21 cellular contexts compared by ENCODE assay signal in genomic region chr7:1093916-1094508, GRCh38. TPM values are rescaled to one million over a fixed set of nuclear protein-coding genes. Genes with fewer than 3 reads are reported as not detected.
A peak's percentile ranks its signal among the peaks of the same experiment; 100 is the strongest.
DNase-seq lines count a peak whose midpoint lies in the region; ATAC-seq and TF ChIP-seq lines count a peak whose summit lies in the region.
"Had no signal": no experiment of that assay in that cellular context is flagged by ENCODE, and none has a peak within 500 bp of the region (broad histone marks: within the 10 kb centered on the region; RNA-seq: fewer than 3 reads in every experiment).

No MANE protein-coding gene starts in this region.

- H3K14ac ChIP-seq in H9 (ENCODE audit: insufficient read depth, low read length): no peak overlapping the region

- H3K36me3 ChIP-seq in thyroid gland: peaks cover 19% of the 10 kb centered on the region in 2 donors
- H3K36me3 ChIP-seq: MG63, SJCRH30 had no signal

- no peak for TF ChIP-seq CTCF in H9 (conservative IDR thresholded peaks at IDR 0.05)
- TF ChIP-seq CTCF in neural crest cell (conservative IDR thresholded peaks at IDR 0.05): no peak
- TF ChIP-seq CTCF in thyroid gland (IDR thresholded peaks at IDR 0.05): no peak

- no peak overlapping the region for H2BK15ac ChIP-seq in H9 (ENCODE audit: low read depth, low read length)

- H3K4me1 ChIP-seq in H9 (ENCODE audit: insufficient read depth, low read length): no peaks in the 10 kb centered on the region
- H3K4me1 ChIP-seq in thyroid gland: peaks cover 44 to 57% of the 10 kb centered on the region in 2 donors
- H3K4me1 ChIP-seq: SJCRH30 had no signal

- H2BK120ac ChIP-seq in H9 (ENCODE audit: low read depth, low read length, poor library complexity, severe bottlenecking): no peak overlapping the region

- H3K9me3 ChIP-seq in H9 (ENCODE audit: control insufficient read depth, low read depth, low read length): no peaks in the 10 kb centered on the region
- H3K9me3 ChIP-seq in thyroid gland: no peaks in the 10 kb centered on the region
- H3K9me3 ChIP-seq: MG63, SJCRH30 had no signal

- H3T11ph ChIP-seq in H9 (ENCODE audit: low read length): no peak overlapping the region

- H3K9ac ChIP-seq in H9 (ENCODE audit: extremely low read depth, insufficient read length, low read length): no peak overlapping the region

- no peak overlapping the region for H4K8ac ChIP-seq in H9 (replicated peaks; ENCODE audit: insufficient read length, low read depth, low read length)

- no peak overlapping the region for H3K27ac ChIP-seq in H9 (ENCODE audit: insufficient read length, low read depth, low read length)
- peak overlapping the region; percentile 73 to 90 (median 88) for H3K27ac ChIP-seq in thyroid gland
- H3K27ac ChIP-seq: SJCRH30 had no signal

- H3K18ac ChIP-seq in H9 (ENCODE audit: insufficient read length, low read depth, low read length): no peak overlapping the region

- H2BK12ac ChIP-seq in H9 (ENCODE audit: insufficient read length, low read depth, low read length): no peak overlapping the region

- H3K4me1 Mint-ChIP-seq in H9 (peaks cover under 1% of the 10 kb centered on the region in 2 experiments; a peak in 2 of 4 replicates), neural crest cell (peaks cover 9% of the 10 kb centered on the region)

- no peak overlapping the region for H2AK5ac ChIP-seq in H9 (ENCODE audit: insufficient read length, low read length)

- WGBS in H9 (ENCODE audit: extremely low coverage, insufficient read length, low lambda C conversion rate): no CpG with 5 or more reads among the region's 20 CpGs
- WGBS in thyroid gland, 2 donors: 49 to 67% methylated on average over 10 to 20 of the region's 20 CpGs

- no peak overlapping the region for H4K5ac ChIP-seq in H9 (ENCODE audit: insufficient read length, low read depth, low read length)

- no peak overlapping the region for H4K91ac ChIP-seq in H9 (ENCODE audit: insufficient read length, low read depth, low read length)

- no peak for DNase-seq in H9
- peak; percentile 65 for DNase-seq in kidney tubule cell (ENCODE audit: low spot score)
- no peak for DNase-seq in neural crest cell (ENCODE audit: low read depth, low spot score)
- DNase-seq in thyroid gland: peak; percentile 95 to 96
- no peak for DNase-seq in GM19238 (ENCODE audit: insufficient read length, low spot score)
- no peak for DNase-seq in SIG-M5 treated with dmso at 0.1 percent for 504 hours (lab: John Stamatoyannopoulos, UW; ENCODE audit: unreplicated experiment)
- DNase-seq: C1 segment of cervical spinal cord; CD8-positive, alpha-beta memory T cell; DND-41; H7; Kasumi-1; MG63; NCI-H1048; NCI-H1436; NCI-H1930; NCI-H345; NCI-H524 treated with DMSO at 0.1 percent for 48 hours; PC-3; RPMI8226; SJCRH30 had no signal

- H3K36me3 Mint-ChIP-seq in H9 (ENCODE audit: insufficient read depth in 1 of 3, low read depth in 3 of 3) (peaks cover 5 to 25% (median 19%) of the 10 kb centered on the region in 3 experiments; a peak in 6 of 7 replicates), neural crest cell (ENCODE audit: low read depth) (peaks cover 9% of the 10 kb centered on the region)

- TF ChIP-seq POLR2A in thyroid gland (IDR thresholded peaks at IDR 0.05): peak in 1 of 2 donors; percentile 37

- H3K27me3 Mint-ChIP-seq in H9 (ENCODE audit: low read depth) (no peaks in the 10 kb centered on the region; the same call in 1 of the 2 replicates), neural crest cell (ENCODE audit: low read depth) (no peaks in the 10 kb centered on the region)
- H3K27me3 Mint-ChIP-seq: CD8-positive, alpha-beta memory T cell had no signal

- H3K27ac Mint-ChIP-seq in H9 (peak overlapping the region in 2 of 3 experiments; percentile 69 to 85; a peak in 3 of 7 replicates), neural crest cell (ENCODE audit: unreplicated experiment) (peak overlapping the region; percentile 13)

- H3K56ac ChIP-seq in H9 (ENCODE audit: insufficient read length, low read depth, low read length): no peak overlapping the region

- H3K9me3 Mint-ChIP-seq in H9: no peaks in the 10 kb centered on the region
- no peaks in the 10 kb centered on the region for H3K9me3 Mint-ChIP-seq in neural crest cell
- H3K9me3 Mint-ChIP-seq: CD8-positive, alpha-beta memory T cell had no signal

- no peak overlapping the region for H3K4ac ChIP-seq in H9 (ENCODE audit: low read depth, low read length)

- no peak overlapping the region for H3K23ac ChIP-seq in H9 (ENCODE audit: insufficient read length, low read depth, low read length)

- H4K20me1 ChIP-seq in H9 (ENCODE audit: control insufficient read depth, insufficient read depth, insufficient read length): peaks cover 9% of the 10 kb centered on the region

- H3K4me3 ChIP-seq in thyroid gland (replicated peaks in 1 of 3): no peak overlapping the region
- H3K4me3 ChIP-seq: MG63, SJCRH30 had no signal

- no peak overlapping the region for H2BK5ac ChIP-seq in H9 (ENCODE audit: insufficient read length, low read length)

- H3K4me2 ChIP-seq in H9 (ENCODE audit: insufficient read depth, insufficient read length, low read length): no peak overlapping the region

- peaks cover 4% of the 10 kb centered on the region for H3K79me1 ChIP-seq in H9 (ENCODE audit: insufficient read depth, low read depth, low read length, poor library complexity, severe bottlenecking)

- intact Hi-C loops in thyroid gland (cut with DNase I): no loop called here

- peaks cover 3% of the 10 kb centered on the region; the same call in 1 of the 2 replicates for H3K79me2 ChIP-seq in H9 (ENCODE audit: insufficient read depth, low read length)

- no peaks in the 10 kb centered on the region for H3K27me3 ChIP-seq in H9 (ENCODE audit: insufficient read depth, low read length)
- no peaks in the 10 kb centered on the region for H3K27me3 ChIP-seq in thyroid gland
- H3K27me3 ChIP-seq: MG63, SJCRH30 had no signal

- no peak overlapping the region for H2AFZ ChIP-seq in H9 (ENCODE audit: low read length)

- ATAC-seq in HG02981 (IDR thresholded peaks at IDR 0.05; ENCODE audit: unreplicated experiment): no peak
- ATAC-seq: PC-3 had no signal

- H3K4me3 Mint-ChIP-seq in H9 (no peak overlapping the region), neural crest cell (no peak overlapping the region)
- H3K4me3 Mint-ChIP-seq: CD8-positive, alpha-beta memory T cell had no signal

- no peak overlapping the region for H2BK20ac ChIP-seq in H9 (ENCODE audit: low read depth, low read length, poor library complexity, severe bottlenecking)

- H3K23me2 ChIP-seq in H9 (ENCODE audit: insufficient read length, low read depth, low read length, poor library complexity, severe bottlenecking): no peaks in the 10 kb centered on the region

RNA-seq across cellular contexts. Expression of gene GPER1, which starts 6.1 kb away (rescaled TPM):
- total RNA-seq in H9 (2021) (0.22 TPM in 1 of 2 replicates, not detected in the other), neural crest cell (0.91 and 1.1 TPM in 2 replicates), thyroid gland (10 to 100 TPM; 12.5 to 29.2 (median 21.2) TPM)
- total RNA-seq: CD8-positive, alpha-beta memory T cell; SJCRH30 had no signal

RNA-seq across cellular contexts. Expression of gene GPR146, which starts 49.7 kb away (rescaled TPM):
- 1.4 and 1.6 TPM in 2 replicates for total RNA-seq in H9 (2021)
- 0.41 TPM in 1 of 2 replicates, not detected in the other for total RNA-seq in neural crest cell
- 10 to 100 TPM in 3 of 4 donors, 1 to 10 TPM in 1; 8.7 to 49.4 (median 32.7) TPM for total RNA-seq in thyroid gland

Comparison
In these comparisons a context has a peak if more than half of its experiments do, and no peak if none do; other contexts are left out.
1. DNase-seq: peak in kidney tubule cell (single experiment) and thyroid gland (2 of 2); none in H9 (single experiment), neural crest cell (single experiment), GM19238 (single experiment) and SIG-M5 treated with dmso at 0.1 percent for 504 hours (single experiment).